In the genomic region with DNA sequence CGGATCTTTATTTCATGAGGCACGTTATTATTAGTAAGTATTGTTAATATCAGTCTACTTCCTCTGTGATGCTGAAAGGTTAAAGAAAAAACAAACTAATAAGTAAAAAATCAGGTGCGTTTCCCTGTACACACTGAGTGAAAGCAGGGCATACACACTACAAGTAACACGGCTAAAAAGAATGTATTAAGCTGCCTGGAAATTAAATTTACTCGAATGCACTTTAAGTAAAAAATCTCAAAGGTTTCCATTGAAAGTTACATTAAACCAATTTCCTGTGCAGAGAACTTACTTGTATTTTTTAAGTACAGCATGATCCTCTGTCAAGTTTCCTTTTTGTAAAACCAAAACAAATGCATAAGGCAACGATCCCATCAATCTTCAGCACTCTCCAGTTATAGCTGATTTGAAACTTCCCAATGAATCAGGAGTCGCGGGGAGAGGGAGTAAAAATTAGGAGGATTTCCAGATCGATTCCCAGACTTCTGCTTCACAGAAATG, we compare ENCODE assay signal across 8 cellular contexts. TPM values are rescaled to one million over a fixed set of nuclear protein-coding genes. Genes with fewer than 3 reads are reported as not detected.
DNase-seq lines count a peak whose midpoint lies in the region; ATAC-seq, FAIRE-seq and TF ChIP-seq lines count a peak whose summit lies in the region.

No MANE protein-coding gene starts in this region.

- no peak for FAIRE-seq in astrocyte (lab: Jason Lieb, UNC)

- H3K27ac ChIP-seq in left ventricle myocardium inferior (replicated peaks) (peak overlapping the region; percentile 85), astrocyte (ENCODE audit: low read depth, low read length) (no peak overlapping the region), uterus (peak overlapping the region; percentile 89 to 98)

- peaks cover 14% of the 10 kb centered on the region for H3K4me1 Mint-ChIP-seq in astrocyte (ENCODE audit: low read depth, unreplicated experiment)

- no peaks in the 10 kb centered on the region for H3K9me3 Mint-ChIP-seq in astrocyte (ENCODE audit: unreplicated experiment)

- H3K36me3 Mint-ChIP-seq in astrocyte (ENCODE audit: low read depth, unreplicated experiment) = peaks cover 3% of the 10 kb centered on the region

- TF ChIP-seq CTCF in left ventricle myocardium inferior (IDR thresholded peaks at IDR 0.05; ENCODE audit: borderline replicate concordance) = no peak
- no peak for TF ChIP-seq CTCF in astrocyte (IDR thresholded peaks at IDR 0.05; ENCODE audit: insufficient read depth, low read depth, low read length)
- TF ChIP-seq CTCF in uterus (IDR thresholded peaks at IDR 0.05) = no peak

- peak overlapping the region; percentile 95 for H3K4me2 ChIP-seq in astrocyte (ENCODE audit: low read length)

- H3K27me3 ChIP-seq in left ventricle myocardium inferior (ENCODE audit: low read depth) (no peaks in the 10 kb centered on the region), astrocyte (ENCODE audit: insufficient read depth, low read length) (peaks cover 10% of the 10 kb centered on the region), uterus (no peaks in the 10 kb centered on the region)

- H3K27me3 Mint-ChIP-seq in astrocyte (ENCODE audit: low read depth, unreplicated experiment) = peaks cover 19% of the 10 kb centered on the region

- no peak for TF ChIP-seq POLR2A in uterus (IDR thresholded peaks at IDR 0.05)

- DNase-seq in left ventricle myocardium inferior (no peak), Right ventricle myocardium inferior (ENCODE audit: missing footprints) (no peak), astrocyte (ENCODE audit: low read depth) (no peak), medulla oblongata (ENCODE audit: extremely low spot score) (peak; percentile 46), uterus (no peak)

- intact Hi-C loops in left ventricle myocardium inferior (cut with micrococcal nuclease) (no loop called here), Right ventricle myocardium inferior (cut with DNase I) (loop anchor here (5.0 kb wide), 2 partner anchors 37 to 57 kb away; no protein-coding TSS in a partner anchor), uterus (cut with DNase I; ENCODE audit: low total_unique reads) (loop anchor here (10.0 kb wide), 1 partner anchor 74 kb away; no protein-coding TSS in a partner anchor)

- H3K79me2 ChIP-seq in astrocyte (ENCODE audit: insufficient read depth, low read length) = no peaks in the 10 kb centered on the region

- peak overlapping the region; percentile 31 for H2AFZ ChIP-seq in astrocyte (ENCODE audit: low read depth, low read length)

- H3K9me3 ChIP-seq in left ventricle myocardium inferior (replicated peaks) = no peaks in the 10 kb centered on the region
- no peaks in the 10 kb centered on the region for H3K9me3 ChIP-seq in astrocyte (ENCODE audit: insufficient read depth, low read depth, low read length)
- H3K9me3 ChIP-seq in uterus = no peaks in the 10 kb centered on the region

- H3K4me3 ChIP-seq in left ventricle myocardium inferior (peak overlapping the region; percentile 73), astrocyte (ENCODE audit: insufficient read depth, low read depth, low read length) (peak overlapping the region; percentile 75), uterus (peak overlapping the region; percentile 76 to 90)

- H3K27ac Mint-ChIP-seq in astrocyte (ENCODE audit: unreplicated experiment) = peak overlapping the region; percentile 8

- no peaks in the 10 kb centered on the region for H4K20me1 ChIP-seq in astrocyte (ENCODE audit: insufficient read depth, low read length)

- peak overlapping the region; percentile 71 for H3K9ac ChIP-seq in astrocyte (ENCODE audit: low read length)

- H3K4me1 ChIP-seq in left ventricle myocardium inferior = peaks cover 53% of the 10 kb centered on the region
- peaks cover 16% of the 10 kb centered on the region for H3K4me1 ChIP-seq in astrocyte (ENCODE audit: insufficient read depth, low read length)
- H3K4me1 ChIP-seq in uterus = no peaks in the 10 kb centered on the region

- ATAC-seq in Right ventricle myocardium inferior (no peak), HG03457 (IDR thresholded peaks at IDR 0.05; ENCODE audit: unreplicated experiment) (no peak), HG02759 (IDR thresholded peaks at IDR 0.05; ENCODE audit: unreplicated experiment) (no peak), HG03520 (IDR thresholded peaks at IDR 0.05; ENCODE audit: unreplicated experiment) (no peak)

- H3K36me3 ChIP-seq in left ventricle myocardium inferior = no peaks in the 10 kb centered on the region
- no peaks in the 10 kb centered on the region for H3K36me3 ChIP-seq in astrocyte (ENCODE audit: insufficient read depth, low read length)
- H3K36me3 ChIP-seq in uterus = no peaks in the 10 kb centered on the region

- peak overlapping the region; percentile 89 for H3K4me3 Mint-ChIP-seq in astrocyte (ENCODE audit: unreplicated experiment)

RNA-seq across cellular contexts. Expression of a gene that starts 0.6 kb away (rescaled TPM):
- total RNA-seq in left ventricle myocardium inferior = 7.3 TPM
- 7.4 TPM for total RNA-seq in Right ventricle myocardium inferior
- total RNA-seq in astrocyte = 1.0 and 1.7 TPM in 2 replicates
- 10 to 100 TPM; 16.1 to 61.1 (median 36.9) TPM for total RNA-seq in uterus

RNA-seq across cellular contexts. Expression of a gene that starts 48.1 kb away (rescaled TPM):
- total RNA-seq in left ventricle myocardium inferior = 31.3 TPM
- 32.3 TPM for total RNA-seq in Right ventricle myocardium inferior
- total RNA-seq in astrocyte = 43.7 and 47.4 TPM in 2 replicates
- 10 to 100 TPM; 12.6 to 68.6 (median 29.3) TPM for total RNA-seq in uterus
